Comparison of ENCODE assay signal across 8 cellular contexts in genomic region chr3:197737749-197738462, GRCh38. TPM values are rescaled to one million over a fixed set of nuclear protein-coding genes. Genes with fewer than 3 reads are reported as not detected.
DNase-seq lines count a peak whose midpoint lies in the region; ATAC-seq and TF ChIP-seq lines count a peak whose summit lies in the region.

No MANE protein-coding gene starts in this region.

- TF ChIP-seq CTCF in GM12865 (IDR thresholded peaks at IDR 0.05; ENCODE audit: insufficient read depth, low read depth, low read length, missing control alignments) (no peak), PC-3 (conservative IDR thresholded peaks at IDR 0.05; ENCODE audit: low read depth, low read length) (no peak), esophagus muscularis mucosa (IDR thresholded peaks at IDR 0.05) (no peak), retinal pigment epithelial cell (conservative IDR thresholded peaks at IDR 0.05; ENCODE audit: low read depth, low read length) (no peak)

- no TSS peak for BruUV-seq in PC-3 (replicated peaks; lab: Mats Ljungman, UMichigan)

- no peak for TF ChIP-seq POLR2A in esophagus muscularis mucosa (IDR thresholded peaks at IDR 0.05; ENCODE audit: low read depth)

- no peak for DNase-seq in GM12865 (ENCODE audit: low read depth)
- no peak for DNase-seq in PC-3
- no peak for DNase-seq in esophagus muscularis mucosa (ENCODE audit: extremely low spot score)
- DNase-seq in retinal pigment epithelial cell (ENCODE audit: low read depth), result no peak
- no peak for DNase-seq in DMS79 (lab: John Stamatoyannopoulos, UW)
- DNase-seq in T1000 (lab: John Stamatoyannopoulos, UW), result no peak
- no peak for DNase-seq in SIG-M5 (lab: John Stamatoyannopoulos, UW)
- no peak for DNase-seq in DMS53 (lab: John Stamatoyannopoulos, UW)

- no peaks in the 10 kb centered on the region for H3K27me3 ChIP-seq in PC-3 (ENCODE audit: low read length)
- H3K27me3 ChIP-seq in esophagus muscularis mucosa, result no peaks in the 10 kb centered on the region

- POLR2A ChIA-PET in PC-3 (lab: Charles Lee; ENCODE audit: unreplicated experiment), result no interaction called here

- peaks cover 42% of the 10 kb centered on the region for H3K79me2 ChIP-seq in PC-3 (ENCODE audit: low read length)

- H3F3A ChIP-seq in PC-3 (ENCODE audit: low read length, unreplicated experiment), result no peaks in the 10 kb centered on the region

- H2AFZ ChIP-seq in PC-3 (ENCODE audit: low read length), result peak overlapping the region; percentile 100

- 72% methylated on average over 11 of the region's 11 CpGs for WGBS in esophagus muscularis mucosa

- intact Hi-C loops in PC-3 (cut with micrococcal nuclease) (loop anchor here (1.0 kb wide), 1 partner anchor 11 kb away; the partner anchor contains the start of gene FYTTD1), esophagus muscularis mucosa (cut with DNase I) (no loop called here)

- peak overlapping the region; percentile 84 for H3K9ac ChIP-seq in PC-3 (ENCODE audit: low read length)

- H3K36me3 ChIP-seq in PC-3 (ENCODE audit: low read depth, low read length) (no peaks in the 10 kb centered on the region), esophagus muscularis mucosa (no peaks in the 10 kb centered on the region)

- no peak for TF ChIP-seq EP300 in esophagus muscularis mucosa (IDR thresholded peaks at IDR 0.05)

- H3K4me2 ChIP-seq in PC-3 (ENCODE audit: low read length), result peak overlapping the region; percentile 97

- ATAC-seq in PC-3, result no peak

- H3K4me1 ChIP-seq in PC-3 (ENCODE audit: insufficient read depth, low read length), result peaks cover 18% of the 10 kb centered on the region
- peaks cover 17 to 30% (median 27%) of the 10 kb centered on the region in 4 donors for H3K4me1 ChIP-seq in esophagus muscularis mucosa

- H3K9me2 ChIP-seq in PC-3 (replicated peaks; ENCODE audit: low read length), result no peaks in the 10 kb centered on the region

- H3K27ac ChIP-seq in PC-3 (ENCODE audit: low read length), result no peak overlapping the region
- peak overlapping the region; percentile 89 to 95 (median 92) for H3K27ac ChIP-seq in esophagus muscularis mucosa (replicated peaks in 1 of 4)

- no peaks in the 10 kb centered on the region for H3K9me3 ChIP-seq in PC-3 (ENCODE audit: low read length)
- H3K9me3 ChIP-seq in esophagus muscularis mucosa, result no peaks in the 10 kb centered on the region

- CTCF ChIA-PET in PC-3 (lab: Charles Lee), result no interaction called here

- H3K4me3 ChIP-seq in GM12865 (ENCODE audit: low read depth, low read length) (peak overlapping the region; percentile 83), PC-3 (ENCODE audit: low read length) (peak overlapping the region; percentile 97), esophagus muscularis mucosa (peak overlapping the region in 3 of 4 donors; percentile 81 to 97 (median 95)), retinal pigment epithelial cell (ENCODE audit: low read length) (peak overlapping the region; percentile 60)

- no peaks in the 10 kb centered on the region for H4K20me1 ChIP-seq in PC-3 (ENCODE audit: low read length)

RNA-seq across cellular contexts. Expression of gene RUBCN, which starts 1.2 kb away (rescaled TPM):
- 24.5 and 32.9 TPM in 2 replicates for total RNA-seq in PC-3 (2014; rRNA removed)
- total RNA-seq in esophagus muscularis mucosa, result 10 to 100 TPM; 45.7 to 76.7 (median 69.8) TPM

RNA-seq across cellular contexts. Expression of gene FYTTD1, which starts 11.8 kb away (rescaled TPM):
- total RNA-seq in PC-3 (2014; rRNA removed) (54.6 and 85.4 TPM in 2 replicates), esophagus muscularis mucosa (100 to 1,000 TPM in 2 of 4 donors, 10 to 100 TPM in 2; 57.7 to 111 (median 85.6) TPM)

RNA-seq across cellular contexts. Expression of gene LRCH3, which starts 53.1 kb away (rescaled TPM):
- total RNA-seq in PC-3 (2014; rRNA removed), result 43.1 and 146 TPM in 2 replicates
- 100 to 1,000 TPM in 1 of 4 donors, 10 to 100 TPM in 3; 34.6 to 160 (median 55.2) TPM for total RNA-seq in esophagus muscularis mucosa
